8 cellular contexts compared by ENCODE assay signal in the genomic region with DNA sequence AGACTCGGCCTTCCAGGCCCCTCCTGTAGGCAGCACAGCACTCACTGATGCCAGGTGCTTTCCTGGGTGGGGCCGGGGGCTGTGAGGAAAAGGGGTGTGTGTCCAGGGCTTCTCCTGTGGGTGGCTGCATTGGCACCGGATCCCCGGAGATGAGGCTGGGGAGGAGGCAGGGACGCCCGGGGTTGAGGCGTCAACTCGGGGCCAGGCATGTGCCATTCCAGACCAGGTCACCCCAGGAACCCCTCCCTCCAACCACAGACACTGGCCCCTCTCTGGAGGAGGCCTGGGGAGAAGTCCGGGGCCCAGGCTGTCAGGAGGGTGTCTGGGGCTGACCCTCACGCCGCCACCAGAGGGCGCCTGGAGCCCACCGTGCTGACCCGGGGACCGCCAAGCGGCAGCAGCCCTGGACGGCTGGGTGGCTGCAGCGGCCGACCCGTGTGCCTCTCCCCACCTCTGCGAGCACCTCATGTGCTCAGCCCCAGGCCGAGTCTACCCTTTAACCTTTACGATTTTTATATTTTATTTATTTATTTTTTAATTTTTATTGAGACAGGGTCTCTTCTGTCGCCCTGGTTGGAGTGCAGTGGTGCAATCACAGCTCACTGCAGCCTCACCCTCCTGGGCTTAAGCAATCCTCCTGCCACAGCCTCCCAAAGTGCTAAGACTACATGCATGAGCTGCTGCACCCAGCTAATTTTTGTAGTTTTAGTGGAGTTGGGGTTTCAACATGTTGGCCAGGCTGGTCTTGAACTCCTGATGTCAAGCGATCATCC. TPM values are rescaled to one million over a fixed set of nuclear protein-coding genes. Genes with fewer than 3 reads are reported as not detected.
DNase-seq lines count a peak whose midpoint lies in the region; ATAC-seq and TF ChIP-seq lines count a peak whose summit lies in the region.

No MANE protein-coding gene starts in this region.

- no peak overlapping the region for H3K27ac Mint-ChIP-seq in activated CD4-positive, alpha-beta T cell treated with anti-CD3 and anti-CD28 coated beads, Interleukin-2, amount 10 ng/mL, durations not matched to agents 24 days and 14 days
- H3K27ac Mint-ChIP-seq in chondrocyte (ENCODE audit: unreplicated experiment), result no peak overlapping the region

- H3K36me3 Mint-ChIP-seq in activated CD4-positive, alpha-beta T cell treated with anti-CD3 and anti-CD28 coated beads, Interleukin-2, amount 10 ng/mL, durations not matched to agents 24 days and 14 days (ENCODE audit: low read depth), result no peaks in the 10 kb centered on the region
- H3K36me3 Mint-ChIP-seq in chondrocyte (ENCODE audit: low read depth), result no peaks in the 10 kb centered on the region

- H3K9me3 Mint-ChIP-seq in activated CD4-positive, alpha-beta T cell treated with anti-CD3 and anti-CD28 coated beads, Interleukin-2, amount 10 ng/mL, durations not matched to agents 24 days and 14 days, result no peaks in the 10 kb centered on the region
- no peaks in the 10 kb centered on the region for H3K9me3 Mint-ChIP-seq in chondrocyte (ENCODE audit: low read depth)

- peak; percentile 94 for TF ChIP-seq CTCF in chondrocyte (IDR thresholded peaks at IDR 0.05)

- peaks cover 4% of the 10 kb centered on the region for H3K4me1 Mint-ChIP-seq in activated CD4-positive, alpha-beta T cell treated with anti-CD3 and anti-CD28 coated beads, Interleukin-2, amount 10 ng/mL, durations not matched to agents 24 days and 14 days
- H3K4me1 Mint-ChIP-seq in chondrocyte (ENCODE audit: low read depth), result peaks cover 20% of the 10 kb centered on the region

- peaks cover 31% of the 10 kb centered on the region for H3K27me3 Mint-ChIP-seq in activated CD4-positive, alpha-beta T cell treated with anti-CD3 and anti-CD28 coated beads, Interleukin-2, amount 10 ng/mL, durations not matched to agents 24 days and 14 days
- peaks cover 19% of the 10 kb centered on the region for H3K27me3 Mint-ChIP-seq in chondrocyte (ENCODE audit: low read depth)

- no peak overlapping the region for H3K4me3 Mint-ChIP-seq in activated CD4-positive, alpha-beta T cell treated with anti-CD3 and anti-CD28 coated beads, Interleukin-2, amount 10 ng/mL, durations not matched to agents 24 days and 14 days
- H3K4me3 Mint-ChIP-seq in chondrocyte (ENCODE audit: unreplicated experiment), result no peak overlapping the region

- DNase-seq in NCI-H2029 (lab: John Stamatoyannopoulos, UW) (peak; percentile 44), NCI-H2029 treated with DMSO at 0.1 percent for 48 hours (lab: John Stamatoyannopoulos, UW) (no peak), NCI-H1930 (lab: John Stamatoyannopoulos, UW) (peak; percentile 54 to 67), chondrocyte (ENCODE audit: low spot score) (no peak), left lobe of liver (ENCODE audit: low spot score) (peak; percentile 78)
- DNase-seq in activated CD4-positive, alpha-beta T cell treated with anti-CD3 and anti-CD28 coated beads, Interleukin-2, amount 10 ng/mL, durations not matched to agents 24 days and 14 days, result peak; percentile 94
- DNase-seq in stimulated activated CD4-positive, alpha-beta T cell treated with anti-CD3 and anti-CD28 coated beads, TNF-alpha, amount 100 ng/mL, for 4 hours (ENCODE audit: low read depth in 3 of 3), result peak; percentile 53 to 80 (median 57)

- intact Hi-C loops in activated CD4-positive, alpha-beta T cell treated with anti-CD3 and anti-CD28 coated beads, Interleukin-2, amount 10 ng/mL, durations not matched to agents 24 days and 14 days (cut with micrococcal nuclease), result loop anchor here (1.0 kb wide), 2 partner anchors 74 to 77 kb away; a partner anchor contains a TSS

- ATAC-seq in left lobe of liver (peak; percentile 64), GM21526 (IDR thresholded peaks at IDR 0.05; ENCODE audit: low FRiP score, unreplicated experiment) (no peak)

RNA-seq across cellular contexts. Expression of a gene that starts 3.2 kb away (rescaled TPM):
- 27.7 and 30.2 TPM in 2 replicates for total RNA-seq in activated CD4-positive, alpha-beta T cell treated with anti-CD3 and anti-CD28 coated beads, Interleukin-2, amount 10 ng/mL, durations not matched to agents 24 days and 14 days
- total RNA-seq in chondrocyte (50.7 to 62.3 TPM (median 58.5 TPM) in 3 replicates), left lobe of liver (60.0 TPM)

RNA-seq across cellular contexts. Expression of a gene that starts 6.1 kb away (rescaled TPM):
- total RNA-seq in activated CD4-positive, alpha-beta T cell treated with anti-CD3 and anti-CD28 coated beads, Interleukin-2, amount 10 ng/mL, durations not matched to agents 24 days and 14 days, result 6.4 and 6.8 TPM in 2 replicates
- total RNA-seq in chondrocyte (0.53 to 0.87 TPM (median 0.82 TPM) in 3 replicates), left lobe of liver (0.30 TPM)

RNA-seq across cellular contexts. Expression of a gene that starts 9.2 kb away (rescaled TPM):
- 38.5 and 56.3 TPM in 2 replicates for total RNA-seq in activated CD4-positive, alpha-beta T cell treated with anti-CD3 and anti-CD28 coated beads, Interleukin-2, amount 10 ng/mL, durations not matched to agents 24 days and 14 days
- 31.6 to 42.4 TPM (median 38.2 TPM) in 3 replicates for total RNA-seq in chondrocyte
- 37.1 TPM for total RNA-seq in left lobe of liver

RNA-seq across cellular contexts. Expression of a gene that starts 14.5 kb away (rescaled TPM):
- total RNA-seq in activated CD4-positive, alpha-beta T cell treated with anti-CD3 and anti-CD28 coated beads, Interleukin-2, amount 10 ng/mL, durations not matched to agents 24 days and 14 days, result 6.9 and 8.0 TPM in 2 replicates
- 1.8 to 3.9 TPM (median 2.5 TPM) in 3 replicates for total RNA-seq in chondrocyte
- total RNA-seq in left lobe of liver, result 0.38 TPM

RNA-seq across cellular contexts. Expression of a gene that starts 15.2 kb away (rescaled TPM):
- 13.1 and 20.9 TPM in 2 replicates for total RNA-seq in activated CD4-positive, alpha-beta T cell treated with anti-CD3 and anti-CD28 coated beads, Interleukin-2, amount 10 ng/mL, durations not matched to agents 24 days and 14 days
- 7.9 to 20.6 TPM (median 15.0 TPM) in 3 replicates for total RNA-seq in chondrocyte
- total RNA-seq in left lobe of liver, result 1.2 TPM

Comparison
In these comparisons a context has a peak if more than half of its experiments do, and no peak if none do; other contexts are left out.
1. DNase-seq: peak in NCI-H2029 (single experiment), NCI-H1930 (2 of 2), activated CD4-positive, alpha-beta T cell treated with anti-CD3 and anti-CD28 coated beads, Interleukin-2, amount 10 ng/mL, durations not matched to agents 24 days and 14 days (single experiment), left lobe of liver (single experiment) and stimulated activated CD4-positive, alpha-beta T cell treated with anti-CD3 and anti-CD28 coated beads, TNF-alpha, amount 100 ng/mL, for 4 hours (3 of 3); none in NCI-H2029 treated with DMSO at 0.1 percent for 48 hours (single experiment) and chondrocyte (single experiment).